Comparison of ENCODE assay signal across 8 cellular contexts in genomic region chr1:65002156-65002507, GRCh38. TPM values are rescaled to one million over a fixed set of nuclear protein-coding genes. Genes with fewer than 3 reads are reported as not detected.
A peak's percentile ranks its signal among the peaks of the same experiment; 100 is the strongest.
DNase-seq lines count a peak whose midpoint lies in the region; ATAC-seq, FAIRE-seq and TF ChIP-seq lines count a peak whose summit lies in the region.

No MANE protein-coding gene starts in this region.

- H2AFZ ChIP-seq in OCI-LY3 (ENCODE audit: low read depth, low read length) = peak overlapping the region; percentile 36; the same call in 1 of the 2 replicates
- H2AFZ ChIP-seq in endothelial cell of umbilical vein (ENCODE audit: low read depth, low read length) = peak overlapping the region; percentile 60

- intact Hi-C loops in endothelial cell of umbilical vein (cut with micrococcal nuclease) (loop anchor here (2.0 to 5.0 kb wide), 3 partner anchors 65 to 137 kb away; no protein-coding TSS in a partner anchor), ovary (cut with DNase I) (loop anchor here in 1 of 4 donors (5.0 kb wide), 1 partner anchor 65 kb away; no protein-coding TSS in a partner anchor)

- H3K27me3 ChIP-seq in OCI-LY3 (ENCODE audit: low read depth, low read length) = peaks cover 24% of the 10 kb centered on the region
- H3K27me3 ChIP-seq in endothelial cell of umbilical vein (ENCODE audit: control insufficient read depth in 2 of 2, insufficient read depth in 2 of 2, low read length in 2 of 2) = no peaks in the 10 kb centered on the region
- H3K27me3 ChIP-seq in ovary = no peaks in the 10 kb centered on the region

- CTCF ChIA-PET in endothelial cell of umbilical vein (lab: Charles Lee) = interaction anchor here (0.7 to 2.1 kb wide), 5 partner anchors 9 to 179 kb away, joined by 3 to 12 read pairs (median 3); no protein-coding TSS in a partner anchor

- DNase-seq in endothelial cell of umbilical vein (ENCODE audit: low read depth, low spot score) (peak; percentile 13), ovary (peak in 3 of 5 donors; percentile 45 to 50 (median 48)), GDM1 (lab: John Stamatoyannopoulos, UW) (no peak), GM13977 (ENCODE audit: low spot score) (no peak)

- no peaks in the 10 kb centered on the region for H3K36me3 ChIP-seq in ES-I3 (ENCODE audit: insufficient read depth, low read length)
- H3K36me3 ChIP-seq in OCI-LY3 (replicated peaks; ENCODE audit: low read depth, low read length) = no peaks in the 10 kb centered on the region
- H3K36me3 ChIP-seq in endothelial cell of umbilical vein (ENCODE audit: control insufficient read depth in 2 of 2, extremely low read depth in 1 of 2, insufficient read depth in 2 of 2, low read length in 2 of 2) = no peaks in the 10 kb centered on the region
- no peaks in the 10 kb centered on the region for H3K36me3 ChIP-seq in ovary

- dilution Hi-C loops in endothelial cell of umbilical vein (cut with MboI; ENCODE audit: extremely low pct_ligation_motif_present, low sequenced_read_pairs) = no loop called here

- no peak for TF ChIP-seq CTCF in OCI-LY3 (IDR thresholded peaks at IDR 0.05; ENCODE audit: low read depth, low read length)
- no peak for TF ChIP-seq CTCF in endothelial cell of umbilical vein (IDR thresholded peaks at IDR 0.05; ENCODE audit: extremely low read depth in 1 of 2, insufficient read depth in 1 of 2, low read depth in 1 of 2, low read length in 2 of 2)
- no peak for TF ChIP-seq CTCF in ovary (IDR thresholded peaks at IDR 0.05)
- TF ChIP-seq CTCF in GM13977 (IDR thresholded peaks at IDR 0.05; ENCODE audit: extremely low read depth, insufficient read depth, missing control alignments) = no peak

- no peak for FAIRE-seq in endothelial cell of umbilical vein (lab: Jason Lieb, UNC)

- H3K4me2 ChIP-seq in OCI-LY3 (ENCODE audit: low read length) = peak overlapping the region; percentile 100
- peak overlapping the region; percentile 57 for H3K4me2 ChIP-seq in endothelial cell of umbilical vein (ENCODE audit: insufficient read depth, low read length)

- H3K9ac ChIP-seq in ES-I3 (ENCODE audit: low read depth, low read length) = peak overlapping the region; percentile 70
- peak overlapping the region; percentile 54 for H3K9ac ChIP-seq in OCI-LY3 (ENCODE audit: low read length)
- peak overlapping the region; percentile 84 for H3K9ac ChIP-seq in endothelial cell of umbilical vein (replicated peaks; ENCODE audit: extremely low read depth, insufficient read depth, low read length)

- H3K79me2 ChIP-seq in OCI-LY3 (ENCODE audit: low read length) (no peaks in the 10 kb centered on the region), endothelial cell of umbilical vein (ENCODE audit: control insufficient read depth, insufficient read depth, low read length) (no peaks in the 10 kb centered on the region)

- H3K4me1 ChIP-seq in ES-I3 (ENCODE audit: insufficient read depth, low read length) (no peaks in the 10 kb centered on the region), OCI-LY3 (ENCODE audit: low read length) (peaks cover 24% of the 10 kb centered on the region; the same call in 1 of the 2 replicates), endothelial cell of umbilical vein (ENCODE audit: control insufficient read depth, extremely low read depth, insufficient read depth, low read length) (peaks cover 15% of the 10 kb centered on the region), ovary (ENCODE audit: insufficient read depth) (peaks cover 6% of the 10 kb centered on the region)

- TF ChIP-seq EP300 in ovary (IDR thresholded peaks at IDR 0.05) = no peak

- BruUV-seq in endothelial cell of umbilical vein (replicated peaks; lab: Mats Ljungman, UMichigan) = TSS peak; percentile 57

- POLR2A ChIA-PET in endothelial cell of umbilical vein (lab: Charles Lee) = no interaction called here

- H4K20me1 ChIP-seq in OCI-LY3 (ENCODE audit: insufficient read depth, low read length) (no peaks in the 10 kb centered on the region), endothelial cell of umbilical vein (replicated peaks; ENCODE audit: control insufficient read depth, extremely low read depth, insufficient read depth, low read length) (no peaks in the 10 kb centered on the region)

- peak overlapping the region; percentile 82 for H3K4me3 ChIP-seq in OCI-LY3 (ENCODE audit: low read length)
- peak overlapping the region in 2 of 3 experiments; percentile 31 to 55 for H3K4me3 ChIP-seq in endothelial cell of umbilical vein (replicated peaks in 1 of 3; ENCODE audit: insufficient read depth in 1 of 3, low read depth in 1 of 3, low read length in 3 of 3)
- peak overlapping the region; percentile 71 for H3K4me3 ChIP-seq in ovary

- H3K9me3 ChIP-seq in ES-I3 (ENCODE audit: control insufficient read depth, insufficient read depth, low read length) = peaks cover 6% of the 10 kb centered on the region; the same call in 1 of the 2 replicates
- no peaks in the 10 kb centered on the region for H3K9me3 ChIP-seq in OCI-LY3 (ENCODE audit: insufficient read depth, low read length)
- no peaks in the 10 kb centered on the region for H3K9me3 ChIP-seq in endothelial cell of umbilical vein (replicated peaks; ENCODE audit: control insufficient read depth, insufficient read depth, low read length)
- H3K9me3 ChIP-seq in ovary = no peaks in the 10 kb centered on the region

- WGBS in ovary, 3 donors = 80 to 82% (median 82%) methylated on average over 12 of the region's 12 CpGs

- H3K27ac ChIP-seq in OCI-LY3 (ENCODE audit: low read length) (no peak overlapping the region), endothelial cell of umbilical vein (ENCODE audit: insufficient read depth, low read depth, low read length) (peak overlapping the region; percentile 69), ovary (peak overlapping the region; percentile 86 to 98)

- ATAC-seq in GM21381 (IDR thresholded peaks at IDR 0.05; ENCODE audit: unreplicated experiment) (no peak), HG02610 (IDR thresholded peaks at IDR 0.05; ENCODE audit: unreplicated experiment) (no peak)

- TF ChIP-seq POLR2A in endothelial cell of umbilical vein (IDR thresholded peaks at IDR 0.05; ENCODE audit: low read depth, low read length) = no peak
- TF ChIP-seq POLR2A in ovary (IDR thresholded peaks at IDR 0.05) = no peak

- in situ Hi-C loops in GM13977 (cut with MboI; ENCODE audit: low pct_unique_long_range_greater_than_20kb, low sequenced_read_pairs, unreplicated experiment) = no loop called here

- H3K9me1 ChIP-seq in endothelial cell of umbilical vein (replicated peaks; ENCODE audit: control insufficient read depth, extremely low read depth, insufficient read depth, low read length) = no peaks in the 10 kb centered on the region

TF ChIP-seq in endothelial cell of umbilical vein, 7 proteins besides CTCF, POLR2A, EP300 and RAD21:
- TF ChIP-seq GATA2 (IDR thresholded peaks at IDR 0.05; ENCODE audit: insufficient read depth, insufficient read length, low read depth, low read length) (no peak), FOS (IDR thresholded peaks at IDR 0.05; ENCODE audit: borderline replicate concordance, insufficient read depth, low read length) (no peak), POLR2AphosphoS5 (IDR thresholded peaks at IDR 0.05; ENCODE audit: insufficient read depth, low read depth, low read length) (no peak), MAX (IDR thresholded peaks at IDR 0.05; ENCODE audit: insufficient read depth, insufficient read length) (no peak)

RNA-seq across cellular contexts. Expression of gene JAK1, which starts 35.8 kb away (rescaled TPM):
- 152 and 177 TPM in 2 replicates for total RNA-seq in endothelial cell of umbilical vein
- 60.1 and 68.8 TPM in 2 replicates for polyA plus RNA-seq in endothelial cell of umbilical vein
- 75.4 and 89.5 TPM in 2 replicates for polyA plus RNA-seq in endothelial cell of umbilical vein (2011; cell fraction: cytosol; rRNA removed)
- 149 and 163 TPM in 2 replicates for polyA plus RNA-seq in endothelial cell of umbilical vein (2011; cell fraction: nucleus; rRNA removed)
- polyA plus RNA-seq in endothelial cell of umbilical vein (2012) = 128 and 187 TPM in 2 replicates
- polyA minus RNA-seq in endothelial cell of umbilical vein = 180 and 216 TPM in 2 replicates
- 36.5 TPM for polyA minus RNA-seq in endothelial cell of umbilical vein (2011; cell fraction: cytosol; rRNA and poly(A)+ RNA removed)
- polyA minus RNA-seq in endothelial cell of umbilical vein (2011; cell fraction: nucleus; rRNA and poly(A)+ RNA removed) = 174 and 238 TPM in 2 replicates
- 100 to 1,000 TPM; 106 to 169 (median 127) TPM for total RNA-seq in ovary
- 100 to 1,000 TPM in 1 of 2 donors, 10 to 100 TPM in 1; 50.9 to 160 TPM for polyA plus RNA-seq in ovary

Comparison
In these comparisons a context has a peak if more than half of its experiments do, and no peak if none do; other contexts are left out.
1. DNase-seq: peak in endothelial cell of umbilical vein (single experiment) and ovary (3 of 5); none in GDM1 (single experiment) and GM13977 (single experiment).
2. Peak in every context shown above with its lines, with median percentiles within 50 percentile points of each other: H3K9ac ChIP-seq and H3K4me3 ChIP-seq.